In the genomic region with DNA sequence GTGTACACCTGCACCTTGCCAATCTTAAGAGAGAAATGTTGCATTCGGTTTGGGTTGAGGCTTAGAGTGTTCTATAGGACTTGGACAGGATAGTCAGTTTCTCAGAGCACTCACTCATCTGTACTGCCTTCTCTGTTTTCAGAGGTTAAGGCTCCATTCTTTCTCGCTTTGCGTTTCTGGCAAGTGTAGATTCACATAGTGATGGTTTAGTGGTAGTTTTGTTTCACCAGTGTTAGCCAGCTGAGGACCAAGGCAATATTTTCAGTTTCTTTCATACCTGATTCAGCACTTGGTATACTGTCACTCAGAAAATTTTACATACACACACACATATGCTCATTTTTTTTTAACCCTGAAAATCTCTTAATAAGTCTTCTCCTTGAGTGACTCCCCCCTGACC, we compare ENCODE assay signal across 8 cellular contexts. TPM values are rescaled to one million over a fixed set of nuclear protein-coding genes. Genes with fewer than 3 reads are reported as not detected.
DNase-seq lines count a peak whose midpoint lies in the region; ATAC-seq and TF ChIP-seq lines count a peak whose summit lies in the region.

No MANE protein-coding gene starts in this region.

- BruUV-seq in Calu3 (replicated peaks; lab: Mats Ljungman, UMichigan) (no TSS peak), OCI-LY7 (replicated peaks; lab: Mats Ljungman, UMichigan) (no TSS peak)

- H3K4me1 Mint-ChIP-seq in Calu3 (ENCODE audit: low read depth, unreplicated experiment) = peaks cover 27% of the 10 kb centered on the region
- peaks cover 24% of the 10 kb centered on the region for H3K4me1 Mint-ChIP-seq in osteocyte (ENCODE audit: unreplicated experiment)

- H3K9ac ChIP-seq in endocrine pancreas (ENCODE audit: control insufficient read depth, insufficient read depth, low read length) = no peak overlapping the region

- peak overlapping the region; percentile 89 for H3K4me3 ChIP-seq in OCI-LY7 (ENCODE audit: low read depth, low read length, poor library complexity, severe bottlenecking)
- peak overlapping the region; percentile 80 for H3K4me3 ChIP-seq in endocrine pancreas (ENCODE audit: control insufficient read depth, insufficient read depth, low read length)
- H3K4me3 ChIP-seq in left lung = peak overlapping the region in 1 of 2 donors; percentile 89

- H3K27ac ChIP-seq in OCI-LY7 (ENCODE audit: low read depth, low read length, poor library complexity, severe bottlenecking) (no peak overlapping the region), left lung (no peak overlapping the region)

- no peaks in the 10 kb centered on the region for H3K27me3 ChIP-seq in endocrine pancreas (ENCODE audit: control insufficient read depth, insufficient read depth, low read length)
- no peaks in the 10 kb centered on the region for H3K27me3 ChIP-seq in left lung

- CTCF ChIA-PET in Calu3 (lab: Charles Lee) (interaction anchor here (1.4 kb wide), 1 partner anchor 36 kb away, joined by 4 read pairs; no protein-coding TSS in a partner anchor), OCI-LY7 (lab: Charles Lee; ENCODE audit: unreplicated experiment) (no interaction called here)

- H3K27me3 Mint-ChIP-seq in Calu3 (ENCODE audit: unreplicated experiment) (no peaks in the 10 kb centered on the region), osteocyte (ENCODE audit: unreplicated experiment) (no peaks in the 10 kb centered on the region)

- H3K9me3 Mint-ChIP-seq in Calu3 (ENCODE audit: low read depth, unreplicated experiment) (no peaks in the 10 kb centered on the region), osteocyte (ENCODE audit: unreplicated experiment) (no peaks in the 10 kb centered on the region)

- H3K36me3 Mint-ChIP-seq in Calu3 (ENCODE audit: insufficient read depth, unreplicated experiment) = peaks cover 64% of the 10 kb centered on the region
- H3K36me3 Mint-ChIP-seq in osteocyte (ENCODE audit: unreplicated experiment) = peaks cover 23% of the 10 kb centered on the region

- H3K4me3 Mint-ChIP-seq in Calu3 (ENCODE audit: low read depth, unreplicated experiment) = peak overlapping the region; percentile 87
- H3K4me3 Mint-ChIP-seq in osteocyte (ENCODE audit: unreplicated experiment) = peak overlapping the region; percentile 90

- H3K4me2 ChIP-seq in OCI-LY7 (ENCODE audit: low read length) = peak overlapping the region; percentile 83

- H3K36me3 ChIP-seq in OCI-LY7 (ENCODE audit: insufficient read depth, low read length) (peaks cover 41% of the 10 kb centered on the region), endocrine pancreas (ENCODE audit: control insufficient read depth, insufficient read depth, low read length) (peaks cover 17% of the 10 kb centered on the region), left lung (peaks cover 0 to 44% of the 10 kb centered on the region in 2 donors)

- ATAC-seq in HG02623 (IDR thresholded peaks at IDR 0.05; ENCODE audit: unreplicated experiment) (no peak), HG02763 (IDR thresholded peaks at IDR 0.05; ENCODE audit: unreplicated experiment) (no peak), left lung (no peak)

- intact Hi-C loops in Calu3 (cut with micrococcal nuclease; ENCODE audit: unreplicated experiment) (no loop called here), OCI-LY7 (cut with micrococcal nuclease; ENCODE audit: unreplicated experiment) (loop anchor here (5.0 kb wide), 1 partner anchor 245 kb away; a partner anchor contains a TSS), left lung (cut with DNase I) (no loop called here)

- H4K20me1 ChIP-seq in OCI-LY7 (ENCODE audit: insufficient read depth, low read length) = no peaks in the 10 kb centered on the region

- H3K27ac Mint-ChIP-seq in Calu3 (ENCODE audit: unreplicated experiment) (peak overlapping the region; percentile 97), osteocyte (ENCODE audit: unreplicated experiment) (peak overlapping the region; percentile 76)

- DNase-seq in Calu3 = no peak
- no peak for DNase-seq in OCI-LY7 (ENCODE audit: low spot score)
- no peak for DNase-seq in osteocyte (ENCODE audit: extremely low spot score, unreplicated experiment)
- DNase-seq in left lung = no peak
- DNase-seq in pons (ENCODE audit: low spot score) = no peak

- H3K9me3 ChIP-seq in OCI-LY7 (ENCODE audit: low read length) = no peaks in the 10 kb centered on the region
- H3K9me3 ChIP-seq in endocrine pancreas (ENCODE audit: control insufficient read depth, low read length) = no peaks in the 10 kb centered on the region
- H3K9me3 ChIP-seq in left lung = no peaks in the 10 kb centered on the region

- no peaks in the 10 kb centered on the region for H3K9me2 ChIP-seq in OCI-LY7 (ENCODE audit: insufficient read depth, low read length)

- no peak for TF ChIP-seq CTCF in Calu3 (IDR thresholded peaks at IDR 0.05; ENCODE audit: unreplicated experiment)
- TF ChIP-seq CTCF in OCI-LY7 (conservative IDR thresholded peaks at IDR 0.05; ENCODE audit: low read length) = no peak
- no peak for TF ChIP-seq CTCF in osteocyte (IDR thresholded peaks at IDR 0.05)
- TF ChIP-seq CTCF in left lung (IDR thresholded peaks at IDR 0.05) = no peak

- no peak overlapping the region for H2AFZ ChIP-seq in OCI-LY7 (ENCODE audit: low read length)

- peaks cover 18% of the 10 kb centered on the region; the same call in 1 of the 2 replicates for H3K79me2 ChIP-seq in OCI-LY7 (ENCODE audit: insufficient read depth, low read depth, low read length)

- POLR2A ChIA-PET in OCI-LY7 (lab: Charles Lee) = no interaction called here

- peaks cover 33% of the 10 kb centered on the region for H3K4me1 ChIP-seq in OCI-LY7 (ENCODE audit: insufficient read depth, low read length, poor library complexity, severe bottlenecking)
- H3K4me1 ChIP-seq in endocrine pancreas (ENCODE audit: control insufficient read depth, insufficient read depth, low read length) = peaks cover 6% of the 10 kb centered on the region
- H3K4me1 ChIP-seq in left lung = peaks cover 7 to 20% of the 10 kb centered on the region in 2 donors

RNA-seq across cellular contexts. Expression of a gene that starts 1.3 kb away (rescaled TPM):
- total RNA-seq in Calu3 (2022) (44.1 and 48.1 TPM in 2 replicates), OCI-LY7 (2022) (19.5 and 19.9 TPM in 2 replicates), osteocyte (30.9 and 32.4 TPM in 2 replicates), left lung (10 to 100 TPM; 22.8 to 24.3 TPM)
- total RNA-seq in OCI-LY7 (2014; rRNA removed; shearing (Covaris generic)) = 12.5 and 12.8 TPM in 2 replicates

RNA-seq across cellular contexts. Expression of a gene that starts 36.9 kb away (rescaled TPM):
- 12.3 and 13.1 TPM in 2 replicates for total RNA-seq in Calu3 (2022)
- total RNA-seq in OCI-LY7 (2014; rRNA removed; shearing (Covaris generic)) = 10.5 and 14.6 TPM in 2 replicates
- total RNA-seq in OCI-LY7 (2022) = 17.8 and 20.1 TPM in 2 replicates
- 13.2 and 14.1 TPM in 2 replicates for total RNA-seq in osteocyte
- total RNA-seq in left lung = 1 to 10 TPM; 5.3 to 6.6 TPM

RNA-seq across cellular contexts. Expression of a gene that starts 38.5 kb away (rescaled TPM):
- total RNA-seq in Calu3 (2022) = 144 and 152 TPM in 2 replicates
- 57.3 and 57.9 TPM in 2 replicates for total RNA-seq in OCI-LY7 (2014; rRNA removed; shearing (Covaris generic))
- 68.0 and 89.7 TPM in 2 replicates for total RNA-seq in OCI-LY7 (2022)
- 72.7 and 73.0 TPM in 2 replicates for total RNA-seq in osteocyte
- total RNA-seq in left lung = 100 to 1,000 TPM in 1 of 2 donors, 10 to 100 TPM in 1; 90.4 to 100 TPM

RNA-seq across cellular contexts. Expression of a gene that starts 48.2 kb away (rescaled TPM):
- total RNA-seq in Calu3 (2022) (252 and 269 TPM in 2 replicates), OCI-LY7 (2022) (200 and 201 TPM in 2 replicates), osteocyte (230 and 233 TPM in 2 replicates), left lung (100 to 1,000 TPM; 156 to 175 TPM)
- total RNA-seq in OCI-LY7 (2014; rRNA removed; shearing (Covaris generic)) = 147 and 152 TPM in 2 replicates
